1 cellular context compared by ENCODE assay signal in the genomic region with DNA sequence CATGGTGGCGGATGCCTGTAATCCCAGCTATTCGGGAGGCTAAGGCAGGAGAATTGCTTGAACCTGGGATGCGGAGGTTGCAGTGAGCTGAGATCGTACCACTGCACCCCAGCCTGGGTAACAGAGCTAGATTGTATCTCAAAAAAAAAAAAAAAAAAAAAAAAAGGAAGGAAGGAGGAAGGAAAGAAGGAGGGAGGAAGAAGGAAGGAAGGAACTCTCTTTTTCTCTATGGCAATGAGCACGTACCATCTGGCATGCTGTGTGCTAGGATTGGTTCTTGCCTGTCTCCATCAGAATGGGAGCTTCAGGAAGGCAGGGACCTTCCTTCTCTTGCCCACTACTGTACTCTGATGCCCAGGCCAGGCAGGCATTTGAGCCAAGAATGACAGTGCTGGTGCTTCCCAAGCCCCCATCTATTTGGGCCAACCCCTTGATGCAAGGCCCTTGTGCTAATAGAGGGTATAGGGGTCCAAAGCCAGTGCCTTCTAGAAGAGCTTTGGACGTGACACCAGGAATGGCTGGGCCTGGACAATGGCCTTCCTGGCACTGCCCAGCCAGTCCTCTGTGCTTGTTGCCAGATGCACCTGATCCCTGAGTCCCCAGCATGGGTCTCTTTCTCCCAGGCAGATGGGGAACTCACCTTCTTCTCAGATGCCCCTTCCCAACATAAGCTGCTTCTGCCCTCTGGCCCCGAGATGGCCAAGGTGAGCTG.
A peak's percentile ranks its signal among the peaks of the same experiment; 100 is the strongest.
TF ChIP-seq lines count a peak whose summit lies in the region.

No MANE protein-coding gene starts in this region.

TF ChIP-seq in K562, 482 proteins besides CTCF, POLR2A, EP300 and RAD21:
- TF ChIP-seq ZNF324 (CRISPR knock-in tag; IDR thresholded peaks at IDR 0.05) (no peak), ZNF41 (CRISPR knock-in tag; conservative IDR thresholded peaks at IDR 0.05) (no peak), RBBP5 (IDR thresholded peaks at IDR 0.05; ENCODE audit: borderline replicate concordance, insufficient read depth, low read length, poor library complexity, severe bottlenecking) (no peak), IRF2 (CRISPR knock-in tag; IDR thresholded peaks at IDR 0.05) (no peak), HLTF (IDR thresholded peaks at IDR 0.05) (0 out of 2 replicates have a peak, but pooled peaks have one; percentile 18), RUNX1 (IDR thresholded peaks at IDR 0.05; ENCODE audit: low read depth) (no peak), JUNB (CRISPR knock-in tag; conservative IDR thresholded peaks at IDR 0.05) (no peak), SETDB1 (IDR thresholded peaks at IDR 0.05; ENCODE audit: low read length) (peak; percentile 15), CGGBP1 (CRISPR knock-in tag; IDR thresholded peaks at IDR 0.05) (peak; percentile 29; the same call in 1 of the 2 replicates), ZBTB11 (CRISPR knock-in tag; IDR thresholded peaks at IDR 0.05) (0 out of 6 replicates have a peak, but pooled peaks of 1 of the 3 experiments have one; percentile 17), LARP7 (IDR thresholded peaks at IDR 0.05) (0 out of 2 replicates have a peak, but pooled peaks have one; percentile 64), ZNF830 (CRISPR knock-in tag; IDR thresholded peaks at IDR 0.05) (0 out of 2 replicates have a peak, but pooled peaks have one; percentile 54), PHB2 (IDR thresholded peaks at IDR 0.05; ENCODE audit: low read depth) (0 out of 2 replicates have a peak, but pooled peaks have one; percentile 35), ADNP (tag; IDR thresholded peaks at IDR 0.05) (no peak), ZNF431 (CRISPR knock-in tag; IDR thresholded peaks at IDR 0.05) (no peak), ZNF23 (CRISPR knock-in tag; IDR thresholded peaks at IDR 0.05) (no peak), ZNF764 (CRISPR knock-in tag; IDR thresholded peaks at IDR 0.05; ENCODE audit: low read depth) (peak; percentile 50; the same call in 1 of the 2 replicates), MTA1 (IDR thresholded peaks at IDR 0.05; ENCODE audit: borderline replicate concordance) (peak; percentile 13; the same call in 1 of the 2 replicates), ZNF384 (IDR thresholded peaks at IDR 0.05; ENCODE audit: low read depth, low read length) (peak; percentile 47), ZNF175 (CRISPR knock-in tag; IDR thresholded peaks at IDR 0.05; ENCODE audit: low read depth) (no peak)
- TF ChIP-seq, protein P1, sequence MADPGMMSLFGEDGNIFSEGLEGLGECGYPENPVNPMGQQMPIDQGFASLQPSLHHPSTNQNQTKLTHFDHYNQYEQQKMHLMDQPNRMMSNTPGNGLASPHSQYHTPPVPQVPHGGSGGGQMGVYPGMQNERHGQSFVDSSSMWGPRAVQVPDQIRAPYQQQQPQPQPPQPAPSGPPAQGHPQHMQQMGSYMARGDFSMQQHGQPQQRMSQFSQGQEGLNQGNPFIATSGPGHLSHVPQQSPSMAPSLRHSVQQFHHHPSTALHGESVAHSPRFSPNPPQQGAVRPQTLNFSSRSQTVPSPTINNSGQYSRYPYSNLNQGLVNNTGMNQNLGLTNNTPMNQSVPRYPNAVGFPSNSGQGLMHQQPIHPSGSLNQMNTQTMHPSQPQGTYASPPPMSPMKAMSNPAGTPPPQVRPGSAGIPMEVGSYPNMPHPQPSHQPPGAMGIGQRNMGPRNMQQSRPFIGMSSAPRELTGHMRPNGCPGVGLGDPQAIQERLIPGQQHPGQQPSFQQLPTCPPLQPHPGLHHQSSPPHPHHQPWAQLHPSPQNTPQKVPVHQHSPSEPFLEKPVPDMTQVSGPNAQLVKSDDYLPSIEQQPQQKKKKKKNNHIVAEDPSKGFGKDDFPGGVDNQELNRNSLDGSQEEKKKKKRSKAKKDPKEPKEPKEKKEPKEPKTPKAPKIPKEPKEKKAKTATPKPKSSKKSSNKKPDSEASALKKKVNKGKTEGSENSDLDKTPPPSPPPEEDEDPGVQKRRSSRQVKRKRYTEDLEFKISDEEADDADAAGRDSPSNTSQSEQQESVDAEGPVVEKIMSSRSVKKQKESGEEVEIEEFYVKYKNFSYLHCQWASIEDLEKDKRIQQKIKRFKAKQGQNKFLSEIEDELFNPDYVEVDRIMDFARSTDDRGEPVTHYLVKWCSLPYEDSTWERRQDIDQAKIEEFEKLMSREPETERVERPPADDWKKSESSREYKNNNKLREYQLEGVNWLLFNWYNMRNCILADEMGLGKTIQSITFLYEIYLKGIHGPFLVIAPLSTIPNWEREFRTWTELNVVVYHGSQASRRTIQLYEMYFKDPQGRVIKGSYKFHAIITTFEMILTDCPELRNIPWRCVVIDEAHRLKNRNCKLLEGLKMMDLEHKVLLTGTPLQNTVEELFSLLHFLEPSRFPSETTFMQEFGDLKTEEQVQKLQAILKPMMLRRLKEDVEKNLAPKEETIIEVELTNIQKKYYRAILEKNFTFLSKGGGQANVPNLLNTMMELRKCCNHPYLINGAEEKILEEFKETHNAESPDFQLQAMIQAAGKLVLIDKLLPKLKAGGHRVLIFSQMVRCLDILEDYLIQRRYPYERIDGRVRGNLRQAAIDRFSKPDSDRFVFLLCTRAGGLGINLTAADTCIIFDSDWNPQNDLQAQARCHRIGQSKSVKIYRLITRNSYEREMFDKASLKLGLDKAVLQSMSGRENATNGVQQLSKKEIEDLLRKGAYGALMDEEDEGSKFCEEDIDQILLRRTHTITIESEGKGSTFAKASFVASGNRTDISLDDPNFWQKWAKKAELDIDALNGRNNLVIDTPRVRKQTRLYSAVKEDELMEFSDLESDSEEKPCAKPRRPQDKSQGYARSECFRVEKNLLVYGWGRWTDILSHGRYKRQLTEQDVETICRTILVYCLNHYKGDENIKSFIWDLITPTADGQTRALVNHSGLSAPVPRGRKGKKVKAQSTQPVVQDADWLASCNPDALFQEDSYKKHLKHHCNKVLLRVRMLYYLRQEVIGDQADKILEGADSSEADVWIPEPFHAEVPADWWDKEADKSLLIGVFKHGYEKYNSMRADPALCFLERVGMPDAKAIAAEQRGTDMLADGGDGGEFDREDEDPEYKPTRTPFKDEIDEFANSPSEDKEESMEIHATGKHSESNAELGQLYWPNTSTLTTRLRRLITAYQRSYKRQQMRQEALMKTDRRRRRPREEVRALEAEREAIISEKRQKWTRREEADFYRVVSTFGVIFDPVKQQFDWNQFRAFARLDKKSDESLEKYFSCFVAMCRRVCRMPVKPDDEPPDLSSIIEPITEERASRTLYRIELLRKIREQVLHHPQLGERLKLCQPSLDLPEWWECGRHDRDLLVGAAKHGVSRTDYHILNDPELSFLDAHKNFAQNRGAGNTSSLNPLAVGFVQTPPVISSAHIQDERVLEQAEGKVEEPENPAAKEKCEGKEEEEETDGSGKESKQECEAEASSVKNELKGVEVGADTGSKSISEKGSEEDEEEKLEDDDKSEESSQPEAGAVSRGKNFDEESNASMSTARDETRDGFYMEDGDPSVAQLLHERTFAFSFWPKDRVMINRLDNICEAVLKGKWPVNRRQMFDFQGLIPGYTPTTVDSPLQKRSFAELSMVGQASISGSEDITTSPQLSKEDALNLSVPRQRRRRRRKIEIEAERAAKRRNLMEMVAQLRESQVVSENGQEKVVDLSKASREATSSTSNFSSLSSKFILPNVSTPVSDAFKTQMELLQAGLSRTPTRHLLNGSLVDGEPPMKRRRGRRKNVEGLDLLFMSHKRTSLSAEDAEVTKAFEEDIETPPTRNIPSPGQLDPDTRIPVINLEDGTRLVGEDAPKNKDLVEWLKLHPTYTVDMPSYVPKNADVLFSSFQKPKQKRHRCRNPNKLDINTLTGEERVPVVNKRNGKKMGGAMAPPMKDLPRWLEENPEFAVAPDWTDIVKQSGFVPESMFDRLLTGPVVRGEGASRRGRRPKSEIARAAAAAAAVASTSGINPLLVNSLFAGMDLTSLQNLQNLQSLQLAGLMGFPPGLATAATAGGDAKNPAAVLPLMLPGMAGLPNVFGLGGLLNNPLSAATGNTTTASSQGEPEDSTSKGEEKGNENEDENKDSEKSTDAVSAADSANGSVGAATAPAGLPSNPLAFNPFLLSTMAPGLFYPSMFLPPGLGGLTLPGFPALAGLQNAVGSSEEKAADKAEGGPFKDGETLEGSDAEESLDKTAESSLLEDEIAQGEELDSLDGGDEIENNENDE (IDR thresholded peaks at IDR 0.05; ENCODE audit: low read depth, low read length), result peak; percentile 18
- TF ChIP-seq, protein P2, sequence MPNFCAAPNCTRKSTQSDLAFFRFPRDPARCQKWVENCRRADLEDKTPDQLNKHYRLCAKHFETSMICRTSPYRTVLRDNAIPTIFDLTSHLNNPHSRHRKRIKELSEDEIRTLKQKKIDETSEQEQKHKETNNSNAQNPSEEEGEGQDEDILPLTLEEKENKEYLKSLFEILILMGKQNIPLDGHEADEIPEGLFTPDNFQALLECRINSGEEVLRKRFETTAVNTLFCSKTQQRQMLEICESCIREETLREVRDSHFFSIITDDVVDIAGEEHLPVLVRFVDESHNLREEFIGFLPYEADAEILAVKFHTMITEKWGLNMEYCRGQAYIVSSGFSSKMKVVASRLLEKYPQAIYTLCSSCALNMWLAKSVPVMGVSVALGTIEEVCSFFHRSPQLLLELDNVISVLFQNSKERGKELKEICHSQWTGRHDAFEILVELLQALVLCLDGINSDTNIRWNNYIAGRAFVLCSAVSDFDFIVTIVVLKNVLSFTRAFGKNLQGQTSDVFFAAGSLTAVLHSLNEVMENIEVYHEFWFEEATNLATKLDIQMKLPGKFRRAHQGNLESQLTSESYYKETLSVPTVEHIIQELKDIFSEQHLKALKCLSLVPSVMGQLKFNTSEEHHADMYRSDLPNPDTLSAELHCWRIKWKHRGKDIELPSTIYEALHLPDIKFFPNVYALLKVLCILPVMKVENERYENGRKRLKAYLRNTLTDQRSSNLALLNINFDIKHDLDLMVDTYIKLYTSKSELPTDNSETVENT (CRISPR knock-in tag; IDR thresholded peaks at IDR 0.05), result peak; percentile 40; the same call in 1 of the 2 replicates
- TF ChIP-seq, protein P3, sequence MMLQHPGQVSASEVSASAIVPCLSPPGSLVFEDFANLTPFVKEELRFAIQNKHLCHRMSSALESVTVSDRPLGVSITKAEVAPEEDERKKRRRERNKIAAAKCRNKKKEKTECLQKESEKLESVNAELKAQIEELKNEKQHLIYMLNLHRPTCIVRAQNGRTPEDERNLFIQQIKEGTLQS (IDR thresholded peaks at IDR 0.05), result no peak
- TF ChIP-seq, protein P3 (CRISPR knock-in tag; conservative IDR thresholded peaks at IDR 0.05), result no peak
- TF ChIP-seq, protein P4, sequence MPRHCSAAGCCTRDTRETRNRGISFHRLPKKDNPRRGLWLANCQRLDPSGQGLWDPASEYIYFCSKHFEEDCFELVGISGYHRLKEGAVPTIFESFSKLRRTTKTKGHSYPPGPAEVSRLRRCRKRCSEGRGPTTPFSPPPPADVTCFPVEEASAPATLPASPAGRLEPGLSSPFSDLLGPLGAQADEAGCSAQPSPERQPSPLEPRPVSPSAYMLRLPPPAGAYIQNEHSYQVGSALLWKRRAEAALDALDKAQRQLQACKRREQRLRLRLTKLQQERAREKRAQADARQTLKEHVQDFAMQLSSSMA (CRISPR knock-in tag; IDR thresholded peaks at IDR 0.05), result no peak
- TF ChIP-seq, protein P5, sequence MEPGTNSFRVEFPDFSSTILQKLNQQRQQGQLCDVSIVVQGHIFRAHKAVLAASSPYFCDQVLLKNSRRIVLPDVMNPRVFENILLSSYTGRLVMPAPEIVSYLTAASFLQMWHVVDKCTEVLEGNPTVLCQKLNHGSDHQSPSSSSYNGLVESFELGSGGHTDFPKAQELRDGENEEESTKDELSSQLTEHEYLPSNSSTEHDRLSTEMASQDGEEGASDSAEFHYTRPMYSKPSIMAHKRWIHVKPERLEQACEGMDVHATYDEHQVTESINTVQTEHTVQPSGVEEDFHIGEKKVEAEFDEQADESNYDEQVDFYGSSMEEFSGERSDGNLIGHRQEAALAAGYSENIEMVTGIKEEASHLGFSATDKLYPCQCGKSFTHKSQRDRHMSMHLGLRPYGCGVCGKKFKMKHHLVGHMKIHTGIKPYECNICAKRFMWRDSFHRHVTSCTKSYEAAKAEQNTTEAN (CRISPR knock-in tag; IDR thresholded peaks at IDR 0.05), result no peak
